7 cellular contexts compared by ENCODE assay signal in the genomic region with DNA sequence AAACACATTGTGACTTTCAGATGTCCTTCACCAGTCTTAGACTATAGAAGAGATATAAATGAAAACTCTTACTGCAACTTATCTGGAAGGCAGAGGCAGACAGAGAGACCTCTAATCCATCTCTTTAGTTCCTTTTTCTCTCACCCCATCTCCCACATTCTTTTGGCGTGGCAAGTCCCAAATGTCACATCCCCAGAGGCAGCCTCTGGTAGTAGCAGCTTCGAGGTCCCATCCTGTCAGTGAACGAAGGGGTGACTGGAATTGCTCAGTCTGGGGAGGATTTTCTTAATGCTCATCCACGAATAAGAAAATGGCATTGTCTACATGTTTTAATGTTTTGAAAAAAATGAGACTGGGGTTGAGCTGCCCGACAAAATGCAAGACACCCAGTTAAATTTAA.
"Had no signal": no experiment of that assay in that cellular context is flagged by ENCODE, and none has a peak within 500 bp of the region (broad histone marks: within the 10 kb centered on the region; RNA-seq: fewer than 3 reads in every experiment).

No MANE protein-coding gene starts in this region.

- DNase-seq: GOT3, H7, HFFc6, KBM-7 had no signal

- H3K4me1 ChIP-seq: HAP-1 had no signal

- H3K4me3 Mint-ChIP-seq: HFFc6, IgD-negative memory B cell had no signal

- H3K27ac Mint-ChIP-seq: HFFc6, IgD-negative memory B cell had no signal

- ATAC-seq: HCT116 had no signal

- H3K4me3 ChIP-seq: HAP-1 had no signal

- H3K4me1 Mint-ChIP-seq: IgD-negative memory B cell had no signal

- H3K9me3 ChIP-seq: HAP-1 had no signal

- H3K36me3 Mint-ChIP-seq: IgD-negative memory B cell had no signal

- H3K9me3 Mint-ChIP-seq: IgD-negative memory B cell had no signal

- H3K36me3 ChIP-seq: HAP-1 had no signal
